In the genomic region with DNA sequence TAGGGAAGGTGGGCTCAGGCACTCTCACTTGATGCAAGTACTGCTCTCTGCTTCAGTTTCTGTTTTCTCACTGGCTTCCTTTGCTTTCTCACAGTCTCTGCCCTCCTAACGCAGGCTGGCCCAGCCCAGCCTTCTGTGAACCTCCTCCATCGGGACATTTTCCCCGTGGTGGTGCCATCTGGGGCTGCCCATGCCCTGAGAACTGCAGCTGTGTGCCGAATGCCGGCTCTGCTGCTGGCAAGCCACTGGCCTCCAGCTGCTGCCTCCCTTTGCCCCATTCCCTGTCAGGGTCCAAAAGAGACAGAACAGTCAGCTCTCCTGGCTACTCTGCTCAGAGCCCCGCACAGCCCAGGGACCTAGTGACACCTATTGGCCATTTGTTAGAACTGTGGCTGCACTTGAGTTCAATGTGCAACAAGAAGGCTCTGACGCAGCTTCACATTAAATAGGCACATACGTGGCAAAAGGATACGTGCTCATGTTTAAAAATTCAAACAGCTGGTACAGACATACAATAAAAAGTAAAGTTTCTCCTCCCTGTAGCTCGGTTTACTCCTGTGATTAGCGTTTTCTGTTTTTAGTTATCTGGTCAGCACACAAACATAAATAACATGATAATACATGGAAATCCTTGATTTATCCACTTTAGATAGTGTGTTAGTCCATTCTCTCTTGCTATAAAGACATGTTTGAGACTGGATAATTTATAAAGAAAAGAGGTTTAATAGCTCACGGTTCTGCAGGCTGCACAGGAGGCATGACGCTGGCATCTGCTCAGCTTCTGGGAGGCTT, we compare ENCODE assay signal across 8 cellular contexts. TPM values are rescaled to one million over a fixed set of nuclear protein-coding genes. Genes with fewer than 3 reads are reported as not detected.
DNase-seq lines count a peak whose midpoint lies in the region; ATAC-seq and TF ChIP-seq lines count a peak whose summit lies in the region.

No MANE protein-coding gene starts in this region.

- POLR2A ChIA-PET in activated CD4-positive, alpha-beta T cell treated with anti-CD3 and anti-CD28 coated beads for 36 hours (lab: Charles Lee) = no interaction called here

- CTCF ChIA-PET in activated CD4-positive, alpha-beta T cell treated with anti-CD3 and anti-CD28 coated beads for 36 hours (lab: Charles Lee) = interaction anchor here (0.6 to 3.1 kb wide), 8 partner anchors 10 to 349 kb away, joined by 3 to 23 read pairs (median 4); no protein-coding TSS in a partner anchor

- H3K27me3 ChIP-seq in lung (ENCODE audit: control insufficient read depth, insufficient read depth) = no peaks in the 10 kb centered on the region
- no peaks in the 10 kb centered on the region for H3K27me3 ChIP-seq in thoracic aorta (replicated peaks; ENCODE audit: insufficient read depth)

- DNase-seq in activated CD4-positive, alpha-beta T cell treated with anti-CD3 and anti-CD28 coated beads for 36 hours = peak; percentile 60
- DNase-seq in activated CD4-positive, alpha-beta T cell treated with anti-CD3 and anti-CD28 coated beads for 1 hour = no peak
- DNase-seq in HT1080 (ENCODE audit: low read depth) (peak; percentile 44), RKO (ENCODE audit: low spot score) (peak; percentile 45), dermis blood vessel endothelial cell (peak; percentile 77), lung (ENCODE audit: low spot score) (peak; percentile 40), thoracic aorta (ENCODE audit: low spot score) (no peak)

- no peaks in the 10 kb centered on the region for H3K4me1 Mint-ChIP-seq in activated CD4-positive, alpha-beta T cell treated with anti-CD3 and anti-CD28 coated beads for 36 hours

- WGBS in lung, 2 donors = 39 to 49% methylated on average over 13 of the region's 13 CpGs

- no peaks in the 10 kb centered on the region for H3K4me1 ChIP-seq in lung (ENCODE audit: control insufficient read depth in 2 of 2, insufficient read depth in 2 of 2, low read length in 2 of 2)
- no peaks in the 10 kb centered on the region for H3K4me1 ChIP-seq in thoracic aorta (ENCODE audit: control insufficient read depth in 1 of 2, low read depth in 2 of 2)

- H3K36me3 ChIP-seq in lung (ENCODE audit: control insufficient read depth in 2 of 2, insufficient read depth in 2 of 2, low read length in 2 of 2) (no peaks in the 10 kb centered on the region), thoracic aorta (no peaks in the 10 kb centered on the region)

- TF ChIP-seq CTCF in lung (IDR thresholded peaks at IDR 0.05; ENCODE audit: control extremely low read depth, extremely low read depth) = peak; percentile 55
- peak; percentile 37 for TF ChIP-seq CTCF in thoracic aorta (IDR thresholded peaks at IDR 0.05)

- H3K27ac ChIP-seq in lung (ENCODE audit: low read depth in 1 of 2, low read length in 1 of 2) (no peak overlapping the region), thoracic aorta (no peak overlapping the region)

- H3K9me3 Mint-ChIP-seq in activated CD4-positive, alpha-beta T cell treated with anti-CD3 and anti-CD28 coated beads for 36 hours (ENCODE audit: low read depth) = no peaks in the 10 kb centered on the region

- intact Hi-C loops in activated CD4-positive, alpha-beta T cell treated with anti-CD3 and anti-CD28 coated beads for 36 hours (cut with DNase I, micrococcal nuclease) = no loop called here

- H3K9me3 ChIP-seq in lung (ENCODE audit: control insufficient read depth in 2 of 2, insufficient read depth in 1 of 2, low read length in 1 of 2) (no peaks in the 10 kb centered on the region), thoracic aorta (no peaks in the 10 kb centered on the region)

- peaks cover 5% of the 10 kb centered on the region for H3K27me3 Mint-ChIP-seq in activated CD4-positive, alpha-beta T cell treated with anti-CD3 and anti-CD28 coated beads for 36 hours

- H3K27ac Mint-ChIP-seq in activated CD4-positive, alpha-beta T cell treated with anti-CD3 and anti-CD28 coated beads for 36 hours = no peak overlapping the region

- no peak overlapping the region for H3K4me3 Mint-ChIP-seq in activated CD4-positive, alpha-beta T cell treated with anti-CD3 and anti-CD28 coated beads for 36 hours

- H3K36me3 Mint-ChIP-seq in activated CD4-positive, alpha-beta T cell treated with anti-CD3 and anti-CD28 coated beads for 36 hours (ENCODE audit: low read depth) = no peaks in the 10 kb centered on the region

- ATAC-seq in activated CD4-positive, alpha-beta T cell treated with anti-CD3 and anti-CD28 coated beads for 36 hours = peak; percentile 76
- ATAC-seq in GM21447 (IDR thresholded peaks at IDR 0.05; ENCODE audit: unreplicated experiment) = peak; percentile 87
- ATAC-seq in lung (ENCODE audit: insufficient read depth, low FRiP score) = peak; percentile 62
- no peak for ATAC-seq in thoracic aorta (ENCODE audit: insufficient number of reproducible peaks, low FRiP score, low read depth)

- H3K4me3 ChIP-seq in lung = no peak overlapping the region
- H3K4me3 ChIP-seq in thoracic aorta = no peak overlapping the region

RNA-seq across cellular contexts. Expression of a gene that starts 46.6 kb away (rescaled TPM):
- not detected for total RNA-seq in activated CD4-positive, alpha-beta T cell treated with anti-CD3 and anti-CD28 coated beads for 36 hours
- not detected in 2 replicates for total RNA-seq in HT1080 (2014; rRNA removed; shearing (Covaris generic))
- not detected in 2 replicates for polyA plus RNA-seq in HT1080 (2015; cell fraction: cytosol; rRNA removed)
- polyA plus RNA-seq in HT1080 (2015; cell fraction: nucleus; rRNA removed) = not detected in 2 replicates
- total RNA-seq in dermis blood vessel endothelial cell (not detected in 2 replicates), lung (1 to 10 TPM; 1.7 to 5.9 TPM), thoracic aorta (under 1 TPM; 0.21 to 0.54 TPM)
- polyA plus RNA-seq in lung = 1 to 10 TPM in 1 of 2 donors, under 1 TPM in 1; 0.26 to 1.5 TPM

Comparison
In these comparisons a context has a peak if more than half of its experiments do, and no peak if none do; other contexts are left out.
1. DNase-seq: peak in activated CD4-positive, alpha-beta T cell treated with anti-CD3 and anti-CD28 coated beads for 36 hours (single experiment), HT1080 (single experiment), RKO (single experiment), dermis blood vessel endothelial cell (single experiment) and lung (single experiment); none in activated CD4-positive, alpha-beta T cell treated with anti-CD3 and anti-CD28 coated beads for 1 hour (single experiment) and thoracic aorta (single experiment).